Comparison of ENCODE assay signal across 7 cellular contexts in the genomic region with DNA sequence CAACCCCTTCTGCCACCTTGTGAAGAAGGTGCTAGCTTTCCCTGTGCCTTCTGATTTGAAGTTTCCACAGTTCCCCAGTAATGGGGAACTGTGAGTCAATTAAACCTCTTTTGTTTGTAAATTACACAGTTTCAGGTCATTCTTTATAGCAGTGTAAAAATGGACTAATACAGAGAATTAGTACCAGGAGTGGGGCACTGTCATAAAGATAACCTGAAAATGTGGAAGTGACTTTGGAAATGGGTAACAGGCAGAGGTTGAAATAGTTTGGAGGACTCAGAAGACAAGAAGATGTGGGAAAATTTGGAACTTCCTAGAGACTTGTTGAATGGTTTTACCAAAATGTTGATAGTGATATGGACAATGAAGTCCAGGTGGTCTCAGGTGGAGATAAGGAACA.
"Had no signal": no experiment of that assay in that cellular context is flagged by ENCODE, and none has a peak within 500 bp of the region (broad histone marks: within the 10 kb centered on the region; RNA-seq: fewer than 3 reads in every experiment).

No MANE protein-coding gene starts in this region.

- FAIRE-seq: HepG2, HTR-8/SVneo had no signal

- H3K27ac ChIP-seq: HL-60, KMS-11 had no signal

- DNase-seq: IMR-90, KBM-7, KG1 had no signal

- H3K4me2 ChIP-seq: KMS-11 had no signal

- H3K9ac ChIP-seq: KMS-11 had no signal

- ATAC-seq: HepG2 had no signal
